Comparison of ENCODE assay signal across 8 cellular contexts in the genomic region with DNA sequence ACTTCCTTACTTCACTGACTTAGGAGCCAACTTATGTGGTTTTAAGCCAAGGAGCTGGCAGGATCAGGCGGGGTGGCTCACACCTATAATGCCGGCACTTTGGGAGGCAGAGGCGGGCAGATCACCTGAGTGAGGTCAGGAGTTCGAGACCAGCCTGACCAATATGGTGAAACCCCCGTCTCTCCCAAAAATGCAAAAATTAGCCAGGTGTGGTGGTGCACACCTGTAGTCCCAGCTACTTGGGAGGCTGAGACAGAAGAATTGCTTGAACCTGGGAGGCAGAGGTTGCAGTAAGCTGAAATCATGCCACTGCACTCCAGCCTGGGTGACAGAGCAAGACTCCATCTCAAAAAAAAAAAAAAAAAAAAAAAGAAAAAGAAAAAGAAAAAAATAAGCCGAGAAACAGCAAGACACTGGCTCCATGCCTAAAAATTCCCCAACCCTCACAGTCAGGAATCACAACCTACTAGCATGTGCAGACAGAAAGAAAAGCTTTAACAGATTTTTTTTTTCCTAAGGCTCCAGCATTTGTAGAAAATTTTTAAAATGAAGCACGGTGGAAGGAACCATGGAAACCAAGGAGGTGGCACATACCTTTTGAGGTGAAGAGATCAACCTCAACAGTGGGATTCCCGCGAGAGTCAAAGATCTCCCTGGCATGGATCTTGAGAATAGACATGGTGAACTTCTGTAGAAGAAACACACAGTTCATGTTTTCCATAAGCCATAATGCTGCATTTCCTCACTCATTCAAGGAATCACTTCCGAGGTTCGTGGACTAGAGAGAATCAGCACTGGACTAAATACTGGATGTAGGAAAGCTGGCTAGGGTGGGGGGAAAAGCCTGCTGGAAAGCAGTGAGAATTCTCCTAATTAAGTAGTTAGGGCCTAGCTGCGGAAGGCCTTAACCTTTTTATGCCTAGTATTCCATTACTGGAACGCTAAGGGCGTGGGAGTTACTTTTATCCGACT. TPM values are rescaled to one million over a fixed set of nuclear protein-coding genes. Genes with fewer than 3 reads are reported as not detected.
DNase-seq lines count a peak whose midpoint lies in the region; ATAC-seq, FAIRE-seq and TF ChIP-seq lines count a peak whose summit lies in the region.

No MANE protein-coding gene starts in this region.

- 0 out of 2 replicates have a peak overlapping the region, but pooled peaks have one; percentile 1 for H3K9ac ChIP-seq in iPS-20b (ENCODE audit: low read depth, low read length)

- no peak for FAIRE-seq in urothelium cell line (lab: Jason Lieb, UNC)

- H3K4me3 Mint-ChIP-seq in activated T-cell treated with anti-CD3 and anti-CD28 coated beads, Interleukin-2, amount 50 U/mL, for 4 hours: peak overlapping the region; percentile 96
- peak overlapping the region; percentile 96 for H3K4me3 Mint-ChIP-seq in activated naive CD8-positive, alpha-beta T cell

- H3K4me3 ChIP-seq in iPS-20b (ENCODE audit: low read length) (peak overlapping the region; percentile 93), thyroid gland (replicated peaks in 1 of 3) (no peak overlapping the region)

- peaks cover 71% of the 10 kb centered on the region for H3K36me3 Mint-ChIP-seq in activated T-cell treated with anti-CD3 and anti-CD28 coated beads, Interleukin-2, amount 50 U/mL, for 4 hours (ENCODE audit: insufficient read depth)
- peaks cover 29% of the 10 kb centered on the region for H3K36me3 Mint-ChIP-seq in activated naive CD8-positive, alpha-beta T cell

- TF ChIP-seq CTCF in thyroid gland (IDR thresholded peaks at IDR 0.05): no peak

- peaks cover 65% of the 10 kb centered on the region for H3K4me1 Mint-ChIP-seq in activated T-cell treated with anti-CD3 and anti-CD28 coated beads, Interleukin-2, amount 50 U/mL, for 4 hours (ENCODE audit: low read depth)
- peaks cover 64% of the 10 kb centered on the region for H3K4me1 Mint-ChIP-seq in activated naive CD8-positive, alpha-beta T cell (ENCODE audit: low read depth)

- H3K9me3 Mint-ChIP-seq in activated T-cell treated with anti-CD3 and anti-CD28 coated beads, Interleukin-2, amount 50 U/mL, for 4 hours: no peaks in the 10 kb centered on the region
- H3K9me3 Mint-ChIP-seq in activated naive CD8-positive, alpha-beta T cell (ENCODE audit: low read depth): no peaks in the 10 kb centered on the region

- no peak for ATAC-seq in activated T-cell treated with anti-CD3 and anti-CD28 coated beads, Interleukin-2, amount 50 U/mL, for 4 hours
- no peak for ATAC-seq in HG02759 (IDR thresholded peaks at IDR 0.05; ENCODE audit: unreplicated experiment)

- intact Hi-C loops in thyroid gland (cut with DNase I): no loop called here

- peak overlapping the region; percentile 99 for H3K27ac Mint-ChIP-seq in activated naive CD8-positive, alpha-beta T cell

- H3K36me3 ChIP-seq in iPS-20b (ENCODE audit: insufficient read depth, low read depth, low read length) (peaks cover 80% of the 10 kb centered on the region), thyroid gland (peaks cover 34 to 37% of the 10 kb centered on the region in 2 donors)

- WGBS in thyroid gland, 2 donors: 86 to 90% methylated on average over 15 of the region's 15 CpGs

- H3K27me3 Mint-ChIP-seq in activated T-cell treated with anti-CD3 and anti-CD28 coated beads, Interleukin-2, amount 50 U/mL, for 4 hours (ENCODE audit: low read depth): no peaks in the 10 kb centered on the region
- H3K27me3 Mint-ChIP-seq in activated naive CD8-positive, alpha-beta T cell: no peaks in the 10 kb centered on the region

- DNase-seq in activated T-cell treated with anti-CD3 and anti-CD28 coated beads, Interleukin-2, amount 50 U/mL, for 4 hours: no peak
- DNase-seq in activated T-cell treated with anti-CD3 and anti-CD28 coated beads, Interleukin-2, amount 50 U/mL, for 1 hour: no peak
- peak in 1 of 2 donors; percentile 23 for DNase-seq in thyroid gland
- no peak for DNase-seq in urothelium cell line (ENCODE audit: low spot score)
- DNase-seq in cortex of kidney (lab: John Stamatoyannopoulos, UW): no peak

- H3K27ac ChIP-seq in iPS-20b (ENCODE audit: low read length): no peak overlapping the region
- peak overlapping the region; percentile 49 to 79 (median 79) for H3K27ac ChIP-seq in thyroid gland

- TF ChIP-seq POLR2A in thyroid gland (IDR thresholded peaks at IDR 0.05): no peak

- H3K4me1 ChIP-seq in iPS-20b (ENCODE audit: insufficient read depth, low read length): peaks cover 41% of the 10 kb centered on the region
- H3K4me1 ChIP-seq in thyroid gland: peaks cover 34 to 55% of the 10 kb centered on the region in 2 donors

- H3K9me3 ChIP-seq in iPS-20b (ENCODE audit: insufficient read depth, low read depth, low read length) (no peaks in the 10 kb centered on the region), thyroid gland (no peaks in the 10 kb centered on the region)

- H3K27me3 ChIP-seq in iPS-20b (ENCODE audit: insufficient read depth, low read length) (no peaks in the 10 kb centered on the region), thyroid gland (no peaks in the 10 kb centered on the region)

RNA-seq across cellular contexts. Expression of a gene that starts 4.0 kb away (rescaled TPM):
- total RNA-seq in activated T-cell treated with anti-CD3 and anti-CD28 coated beads, Interleukin-2, amount 50 U/mL, for 4 hours: 1,000 to 10,000 TPM; 3,836 to 4,068 (median 3,869) TPM
- 100 to 1,000 TPM; 355 to 741 (median 478) TPM for total RNA-seq in thyroid gland

RNA-seq across cellular contexts. Expression of a gene that starts 57.1 kb away (rescaled TPM):
- 10 to 100 TPM; 40.5 to 53.4 (median 47.8) TPM for total RNA-seq in activated T-cell treated with anti-CD3 and anti-CD28 coated beads, Interleukin-2, amount 50 U/mL, for 4 hours
- 100 to 1,000 TPM; 118 to 244 (median 131) TPM for total RNA-seq in thyroid gland

Comparison
In these comparisons a context has a peak if more than half of its experiments do, and no peak if none do; other contexts are left out.
1. RNA of a gene that starts 4.0 kb away (total RNA-seq): 3,836 to 4,068 TPM in activated T-cell treated with anti-CD3 and anti-CD28 coated beads, Interleukin-2, amount 50 U/mL, for 4 hours; 355 to 741 TPM in thyroid gland; every median in the first group is over 4 times any median in the second.